31 cellular contexts compared by ENCODE assay signal in genomic region chr12:777550-778047, GRCh38. TPM values are rescaled to one million over a fixed set of nuclear protein-coding genes. Genes with fewer than 3 reads are reported as not detected.
A peak's percentile ranks its signal among the peaks of the same experiment; 100 is the strongest.
DNase-seq lines count a peak whose midpoint lies in the region; ATAC-seq, FAIRE-seq and TF ChIP-seq lines count a peak whose summit lies in the region.
"Had no signal": no experiment of that assay in that cellular context is flagged by ENCODE, and none has a peak within 500 bp of the region (broad histone marks: within the 10 kb centered on the region; RNA-seq: fewer than 3 reads in every experiment).

No MANE protein-coding gene starts in this region.

- H3K4me3 Mint-ChIP-seq in CD4-positive, alpha-beta T cell, result peak overlapping the region; percentile 9
- H3K4me3 Mint-ChIP-seq: stimulated activated naive B cell treated with anti-CD40 and anti-IgM and Interleukin-4, amounts not matched to agents 10 μg/mL and 1 μg/mL and 100 μg/mL, for 72 hours had no signal

- H3K27me3 Mint-ChIP-seq in CD4-positive, alpha-beta T cell, result no peaks in the 10 kb centered on the region
- H3K27me3 Mint-ChIP-seq: stimulated activated naive B cell treated with anti-CD40 and anti-IgM and Interleukin-4, amounts not matched to agents 10 μg/mL and 1 μg/mL and 100 μg/mL, for 72 hours had no signal

- peaks cover 4% of the 10 kb centered on the region for H3K36me3 Mint-ChIP-seq in CD4-positive, alpha-beta T cell (ENCODE audit: low read depth)

- peaks cover 93% of the 10 kb centered on the region for H3K4me1 Mint-ChIP-seq in CD4-positive, alpha-beta T cell (ENCODE audit: low read depth)

- no peak overlapping the region for H3K4me3 ChIP-seq in LNCaP clone FGC (ENCODE audit: low read depth, low read length)
- H3K4me3 ChIP-seq: esophagus muscularis mucosa, heart right ventricle, MG63, prostate gland, sigmoid colon, SJCRH30, suprapubic skin had no signal

- H3K9me3 Mint-ChIP-seq in CD4-positive, alpha-beta T cell, result no peaks in the 10 kb centered on the region
- H3K9me3 Mint-ChIP-seq: stimulated activated naive B cell treated with anti-CD40 and anti-IgM and Interleukin-4, amounts not matched to agents 10 μg/mL and 1 μg/mL and 100 μg/mL, for 72 hours had no signal

- no peak for DNase-seq in CD4-positive, alpha-beta T cell
- DNase-seq in LNCaP clone FGC (ENCODE audit: low read depth) (peak; percentile 44), NCI-H510A treated with DMSO at 0.1 percent for 48 hours (lab: John Stamatoyannopoulos, UW) (no peak), NCI-H1694 treated with DMSO at 0.1 percent for 48 hours (lab: John Stamatoyannopoulos, UW) (no peak), NOMO-1 treated with DMSO at 0.1 percent for 48 hours (lab: John Stamatoyannopoulos, UW; ENCODE audit: unreplicated experiment) (no peak)
- DNase-seq: activated CD4-positive, CD25-positive, alpha-beta regulatory T cell treated with anti-CD3 and anti-CD28 coated beads, Interleukin-2, amount 50 U/mL, for 72 hours; activated CD8-positive, alpha-beta memory T cell treated with anti-CD3 and anti-CD28 coated beads for 24 hours; activated naive CD4-positive, alpha-beta T cell treated with anti-CD3 and anti-CD28 coated beads, Interleukin-2, amount 50 U/mL, for 16 hours; aorta; cortex of kidney; foreskin keratinocyte; H7; heart right ventricle; KBM-7; mammary epithelial cell; MG63; NCI-H1105 treated with DMSO at 0.1 percent for 48 hours; NCI-H2029; NCI-H226; sigmoid colon; SJCRH30; stimulated activated CD4-positive, alpha-beta T cell treated with anti-CD3 and anti-CD28 coated beads, Interleukin-4, amount 100 ng/mL, for 4 hours; stimulated activated naive B cell treated with anti-CD40 and anti-IgM and Interleukin-4, amounts not matched to agents 10 μg/mL and 1 μg/mL and 100 μg/mL, for 72 hours; T-helper 1 cell had no signal

- peak overlapping the region; percentile 43 for H3K27ac Mint-ChIP-seq in CD4-positive, alpha-beta T cell
- H3K27ac Mint-ChIP-seq: stimulated activated naive B cell treated with anti-CD40 and anti-IgM and Interleukin-4, amounts not matched to agents 10 μg/mL and 1 μg/mL and 100 μg/mL, for 72 hours had no signal

- intact Hi-C loops in CD4-positive, alpha-beta T cell (cut with DNase I, micrococcal nuclease), result loop anchor here in 1 of 2 experiments (2.0 kb wide), 1 partner anchor 23 kb away; no protein-coding TSS in a partner anchor

- CTCF ChIA-PET in CD4-positive, alpha-beta T cell (lab: Charles Lee), result interaction anchor here (0.9 to 4.0 kb wide), 8 partner anchors 9 to 202 kb away, joined by 3 to 20 read pairs (median 4); no protein-coding TSS in a partner anchor

- TF ChIP-seq CTCF in 22Rv1 (IDR thresholded peaks at IDR 0.05), result no peak
- TF ChIP-seq CTCF in CD4-positive, alpha-beta T cell (IDR thresholded peaks at IDR 0.05), result no peak
- TF ChIP-seq CTCF in LNCaP clone FGC (IDR thresholded peaks at IDR 0.05; ENCODE audit: control insufficient read depth, extremely low read depth, insufficient read depth), result no peak

- POLR2A ChIA-PET in CD4-positive, alpha-beta T cell (lab: Charles Lee), result interaction anchor here (0.6 to 3.8 kb wide), 8 partner anchors 11 to 201 kb away, joined by 3 to 28 read pairs (median 4); partner anchors contain the start of gene WNK1

- no peaks in the 10 kb centered on the region for H3K27me3 ChIP-seq in CD4-positive, alpha-beta T cell (ENCODE audit: control insufficient read depth, insufficient read depth, low read length)
- H3K27me3 ChIP-seq: esophagus muscularis mucosa, foreskin keratinocyte, heart right ventricle, MG63, sigmoid colon, SJCRH30, suprapubic skin had no signal

- H3K27ac ChIP-seq in 22Rv1, result peak overlapping the region; percentile 25
- H3K27ac ChIP-seq in CD4-positive, alpha-beta T cell (ENCODE audit: low read depth, low read length), result peak overlapping the region; percentile 17
- H3K27ac ChIP-seq: C4-2B, esophagus muscularis mucosa, foreskin keratinocyte, prostate gland, sigmoid colon, SJCRH30, suprapubic skin had no signal

- FAIRE-seq in islet of Langerhans (lab: Jason Lieb, UNC), result peak; percentile 51

- no peak for ATAC-seq in CD4-positive, alpha-beta T cell (ENCODE audit: poor library complexity)
- ATAC-seq in GM19455 (IDR thresholded peaks at IDR 0.05; ENCODE audit: unreplicated experiment), result no peak
- ATAC-seq: foreskin keratinocyte; heart right ventricle; stimulated activated naive B cell treated with anti-CD40 and anti-IgM and Interleukin-4, amounts not matched to agents 10 μg/mL and 1 μg/mL and 100 μg/mL, for 72 hours had no signal

- no peaks in the 10 kb centered on the region for H3K9me3 ChIP-seq in CD4-positive, alpha-beta T cell (ENCODE audit: control insufficient read depth, low read length)
- H3K9me3 ChIP-seq: esophagus muscularis mucosa, heart right ventricle, MG63, prostate gland, sigmoid colon, SJCRH30, suprapubic skin had no signal

RNA-seq across cellular contexts. Expression of gene WNK1, which starts 25.2 kb away (rescaled TPM):
- total RNA-seq in CD4-positive, alpha-beta T cell, result 100 to 1,000 TPM; 193 to 198 TPM
